In the genomic region with DNA sequence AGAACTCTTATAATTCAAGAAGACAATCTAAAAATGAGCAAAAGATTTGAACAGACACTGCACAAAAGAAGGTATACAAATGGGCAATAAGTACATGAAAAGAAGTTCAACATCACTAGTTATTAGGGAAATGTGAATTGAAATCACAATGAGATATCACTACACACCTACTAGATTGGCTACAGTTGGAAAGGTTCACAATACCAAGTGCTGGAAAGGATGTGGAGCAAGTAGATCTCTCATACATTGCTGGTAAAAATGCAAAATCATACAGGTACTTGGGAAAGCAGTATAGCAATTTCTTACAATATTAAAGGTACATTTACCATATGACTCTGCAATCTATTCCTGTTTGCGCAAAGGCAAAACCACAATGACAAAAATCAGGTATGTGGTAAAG, we compare ENCODE assay signal across 26 cellular contexts.
"Had no signal": no experiment of that assay in that cellular context is flagged by ENCODE, and none has a peak within 500 bp of the region (broad histone marks: within the 10 kb centered on the region; RNA-seq: fewer than 3 reads in every experiment).

No MANE protein-coding gene starts in this region.

- DNase-seq: stimulated activated CD4-positive, alpha-beta T cell treated with anti-CD3 and anti-CD28 coated beads, Interleukin-2, amount 100 ng/mL, for 48 hours; stimulated activated CD4-positive, alpha-beta T cell treated with anti-CD3 and anti-CD28 coated beads, Interleukin-4, amount 100 ng/mL, for 1 hour; stimulated activated CD4-positive, alpha-beta T cell treated with anti-CD3 and anti-CD28 coated beads, Interleukin-4, amount 100 ng/mL, for 24 hours; stimulated activated CD4-positive, alpha-beta T cell treated with anti-CD3 and anti-CD28 coated beads, Interleukin-4, amount 100 ng/mL, for 4 hours; stimulated activated CD8-positive, alpha-beta memory T cell treated with anti-CD3 and anti-CD28 coated beads, Interleukin-4, amount 100 ng/mL, for 48 hours; stimulated activated naive B cell treated with anti-CD40 and anti-IgM and Interleukin-4, amounts not matched to agents 10 μg/mL and 1 μg/mL and 100 μg/mL, for 72 hours; stimulated activated naive CD4-positive, alpha-beta T cell; stimulated activated naive CD4-positive, alpha-beta T cell treated with Interleukin-2 at 50 U/mL for 16 hours; stimulated activated naive CD8-positive, alpha-beta T cell treated with anti-CD3 and anti-CD28 coated beads, Interleukin-15, amount 100 ng/mL, for 72 hours; stimulated activated naive CD8-positive, alpha-beta T cell treated with anti-CD3 and anti-CD28 coated beads, Interleukin-15, Interleukin-2, amounts not matched to agents 100 U/mL and 50 U/mL, for 24 hours; stomach; substantia nigra; testis; thyroid gland; tibial artery; transverse colon; trophoblast cell; upper lobe of left lung; upper lobe of right lung; uterus had no signal

- H3K27ac ChIP-seq: stomach, suprapubic skin, testis, thoracic aorta, thyroid gland, tibial artery, tibial nerve, transverse colon, upper lobe of left lung, upper lobe of right lung, uterus, vagina had no signal

- H3K9me3 ChIP-seq: suprapubic skin, testis, thoracic aorta, thyroid gland, tibial artery, transverse colon, upper lobe of left lung, upper lobe of right lung, uterus, vagina had no signal

- H3K36me3 ChIP-seq: stomach, suprapubic skin, thoracic aorta, thyroid gland, tibial artery, tibial nerve, transverse colon, upper lobe of left lung, upper lobe of right lung, uterus, vagina had no signal

- H3K27me3 ChIP-seq: stomach, suprapubic skin, testis, thyroid gland, tibial artery, tibial nerve, transverse colon, upper lobe of left lung, upper lobe of right lung, uterus, vagina had no signal

- H3K4me3 ChIP-seq: stomach, suprapubic skin, testis, thoracic aorta, thyroid gland, tibial artery, tibial nerve, transverse colon, upper lobe of left lung, upper lobe of right lung, uterus, vagina had no signal

- ATAC-seq: stimulated activated effector memory CD8-positive, alpha-beta T cell treated with anti-CD3 and anti-CD28 coated beads, Interleukin-12 subunit alpha, Interleukin-12 subunit beta, amount 100 ng/mL, for 72 hours; stimulated activated memory B cell treated with anti-CD40 and anti-IgM and Interleukin-4, amounts not matched to agents 10 μg/mL and 1 μg/mL and 100 μg/mL, for 72 hours; stimulated activated naive B cell treated with anti-CD40 and anti-IgM and Interleukin-4, amounts not matched to agents 10 μg/mL and 1 μg/mL and 100 μg/mL, for 72 hours; stimulated activated naive CD8-positive, alpha-beta T cell treated with anti-CD3 and anti-CD28 coated beads, Interleukin-15, amount 100 ng/mL, for 72 hours; stimulated activated naive CD8-positive, alpha-beta T cell treated with anti-CD3 and anti-CD28 coated beads, Interleukin-15, Interleukin-2, amounts not matched to agents 100 U/mL and 50 U/mL, for 24 hours; upper lobe of right lung had no signal
